8 cellular contexts compared by ENCODE assay signal in genomic region chr4:173370477-173371291, GRCh38. TPM values are rescaled to one million over a fixed set of nuclear protein-coding genes. Genes with fewer than 3 reads are reported as not detected.
DNase-seq lines count a peak whose midpoint lies in the region; ATAC-seq and TF ChIP-seq lines count a peak whose summit lies in the region.

A gene with protein sequence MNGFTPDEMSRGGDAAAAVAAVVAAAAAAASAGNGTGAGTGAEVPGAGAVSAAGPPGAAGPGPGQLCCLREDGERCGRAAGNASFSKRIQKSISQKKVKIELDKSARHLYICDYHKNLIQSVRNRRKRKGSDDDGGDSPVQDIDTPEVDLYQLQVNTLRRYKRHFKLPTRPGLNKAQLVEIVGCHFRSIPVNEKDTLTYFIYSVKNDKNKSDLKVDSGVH (plus strand): TSS chr4:173370954. CDS start chr4:173371183, 229 bp downstream.

- H3K9me2 ChIP-seq in Karpas-422 (replicated peaks; ENCODE audit: insufficient read depth, low read length) = no peaks in the 10 kb centered on the region

- TF ChIP-seq POLR2A in esophagus squamous epithelium (IDR thresholded peaks at IDR 0.05) = peak in 3 of 4 donors; percentile 82 to 99 (median 96)

- TF ChIP-seq CTCF in esophagus squamous epithelium (IDR thresholded peaks at IDR 0.05) = no peak

- H3K27ac ChIP-seq in Karpas-422 (ENCODE audit: low read length) (peak within 1 kb of the TSS; percentile 61), esophagus squamous epithelium (peak within 1 kb of the TSS; percentile 84 to 97 (median 96))

- H3K4me2 ChIP-seq in Karpas-422 (ENCODE audit: low read depth, low read length, poor library complexity, severe bottlenecking) = peak within 1 kb of the TSS; percentile 80

- no peaks in the 10 kb centered on the region for H3K36me3 ChIP-seq in Karpas-422 (ENCODE audit: insufficient read depth, low read length)
- H3K36me3 ChIP-seq in esophagus squamous epithelium = no peaks in the 10 kb centered on the region

- H3K9me3 ChIP-seq in Karpas-422 (ENCODE audit: low read length) = no peaks in the 10 kb centered on the region
- H3K9me3 ChIP-seq in esophagus squamous epithelium = no peaks in the 10 kb centered on the region

- peaks cover 8% of the 10 kb centered on the region for H3K4me1 ChIP-seq in Karpas-422 (ENCODE audit: low read length)
- peaks cover 6 to 66% (median 17%) of the 10 kb centered on the region in 3 donors for H3K4me1 ChIP-seq in esophagus squamous epithelium

- H3K79me2 ChIP-seq in Karpas-422 (ENCODE audit: low read length) = no peaks in the 10 kb centered on the region

- H4K20me1 ChIP-seq in Karpas-422 (ENCODE audit: insufficient read depth, low read depth, low read length) = 0 out of 2 replicates have a peak, but pooled peaks cover 3% of the 10 kb centered on the region

- H3K4me3 ChIP-seq in Karpas-422 (ENCODE audit: low read length) = peak within 1 kb of the TSS; percentile 84
- peak within 1 kb of the TSS; percentile 76 to 89 (median 85) for H3K4me3 ChIP-seq in esophagus squamous epithelium

- 0% methylated on average over 16 to 30 of the region's 72 CpGs for WGBS in esophagus squamous epithelium, 2 donors

- no peaks in the 10 kb centered on the region for H3K27me3 ChIP-seq in Karpas-422 (ENCODE audit: low read length)
- H3K27me3 ChIP-seq in esophagus squamous epithelium = no peaks in the 10 kb centered on the region

- peak; percentile 69 for ATAC-seq in GM21825 (IDR thresholded peaks at IDR 0.05; ENCODE audit: unreplicated experiment)

- intact Hi-C loops in esophagus squamous epithelium (cut with DNase I) = no loop called here

- DNase-seq in DMS79 treated with DMSO at 0.1 percent for 48 hours (lab: John Stamatoyannopoulos, UW) (peak; percentile 90), Karpas-422 (peak; percentile 97), RKO (ENCODE audit: low spot score) (peak; percentile 98), activated T-helper 1 cell treated with Interleukin-2 at 50 U/mL for 16 hours (ENCODE audit: low read depth) (peak; percentile 93), esophagus squamous epithelium (lab: John Stamatoyannopoulos, UW) (peak; percentile 93), myocyte (ENCODE audit: low read depth) (peak; percentile 99)
- peak; percentile 92 to 95 for DNase-seq in stimulated activated CD8-positive, alpha-beta memory T cell treated with anti-CD3 and anti-CD28 coated beads, Interleukin-7, amount 100 ng/mL, for 48 hours (ENCODE audit: extremely low read depth in 1 of 2, low read depth in 1 of 2)

- H3K9ac ChIP-seq in Karpas-422 (ENCODE audit: low read length) = peak within 1 kb of the TSS; percentile 76

- H2AFZ ChIP-seq in Karpas-422 (ENCODE audit: low read length) = peak within 1 kb of the TSS; percentile 75

RNA-seq across cellular contexts. Expression of the gene that starts here (rescaled TPM):
- 2.0 and 11.9 TPM in 2 replicates for total RNA-seq in Karpas-422 (2014; rRNA removed; shearing (Covaris generic); ENCODE audit: low replicate concordance)
- total RNA-seq in esophagus squamous epithelium (10 to 100 TPM; 10.3 to 18.5 (median 13.2) TPM), myocyte (27.3 and 70.7 TPM in 2 replicates)
- polyA plus RNA-seq in myocyte (2012) = 20.2 TPM

Comparison
In these comparisons a context has a peak if more than half of its experiments do, and no peak if none do; other contexts are left out.
1. Peak in every context shown above with its lines: DNase-seq, ATAC-seq, H3K4me3 ChIP-seq and H3K27ac ChIP-seq.